1 cellular context compared by ENCODE assay signal in genomic region chr20:10640897-10641296, GRCh38.
TF ChIP-seq lines count a peak whose summit lies in the region.

No MANE protein-coding gene starts in this region.

TF ChIP-seq in HepG2, 621 proteins besides CTCF, POLR2A, EP300 and RAD21 (continued from another document):
- TF ChIP-seq CAMTA2 (CRISPR knock-in tag; IDR thresholded peaks at IDR 0.05; ENCODE audit: borderline replicate concordance) (no peak), SKIL (CRISPR knock-in tag; IDR thresholded peaks at IDR 0.05; ENCODE audit: borderline replicate concordance) (no peak), FOXJ3 (CRISPR knock-in tag; IDR thresholded peaks at IDR 0.05; ENCODE audit: borderline replicate concordance) (no peak), ZNF562 (CRISPR knock-in tag; IDR thresholded peaks at IDR 0.05; ENCODE audit: borderline replicate concordance) (no peak), SYNCRIP (IDR thresholded peaks at IDR 0.05; ENCODE audit: insufficient read depth, low read depth, low read length) (no peak), ZNF354B (CRISPR knock-in tag; IDR thresholded peaks at IDR 0.05) (no peak), AKAP8 (CRISPR knock-in tag; IDR thresholded peaks at IDR 0.05) (no peak), EZH2 (conservative IDR thresholded peaks at IDR 0.05; ENCODE audit: low read depth, low read length) (no peak), ONECUT2 (CRISPR knock-in tag; IDR thresholded peaks at IDR 0.05) (no peak), PAF1 (CRISPR knock-in tag; IDR thresholded peaks at IDR 0.05) (no peak)
TF ChIP-seq in HepG2: peak in this region for 0.
